Comparison of ENCODE assay signal across 8 cellular contexts in genomic region chr9:62838024-62838718, GRCh38.
A peak's percentile ranks its signal among the peaks of the same experiment; 100 is the strongest.
DNase-seq lines count a peak whose midpoint lies in the region; ATAC-seq lines count a peak whose summit lies in the region.
"Not testable (repeated sequence)": the region's sequence is repeated elsewhere in the genome, so short reads cannot be mapped to it uniquely, and the experiment has no call there.

No MANE protein-coding gene starts in this region.

- DNase-seq in SJSA1 (ENCODE audit: low read depth in 1 of 2, low spot score in 2 of 2) (peak; percentile 62 to 81), fibroblast of peridontal ligament (ENCODE audit: extremely low read depth) (peak; percentile 67)
- peak; percentile 94 for DNase-seq in activated naive CD4-positive, alpha-beta T cell treated with Interleukin-2 at 50 U/mL for 16 hours
- DNase-seq in stimulated activated CD4-positive, alpha-beta T cell treated with anti-CD3 and anti-CD28 coated beads, TNF-alpha, amount 100 ng/mL, for 4 hours (ENCODE audit: low read depth in 3 of 3) = peak; percentile 85 to 88 (median 87)

- ATAC-seq in GM19328 (IDR thresholded peaks at IDR 0.05; ENCODE audit: unreplicated experiment) (peak; percentile 100), HG03097 (IDR thresholded peaks at IDR 0.05; ENCODE audit: low FRiP score, unreplicated experiment) (peak; percentile 100)

- H3K4me1 ChIP-seq in BLaER1; SJSA1 (replicated peaks); muscle layer of colon (ENCODE audit: insufficient read depth, low read length): not testable (repeated sequence)

- H3K9ac ChIP-seq in BLaER1 = 0 out of 2 replicates have a peak overlapping the region, but pooled peaks have one; percentile 61
- H3K9ac ChIP-seq in muscle layer of colon (ENCODE audit: low read length) = not testable (repeated sequence)

- peak overlapping the region; percentile 83 for H3K4me2 ChIP-seq in BLaER1

- not testable (repeated sequence) for H4K20me1 ChIP-seq in BLaER1

- not testable (repeated sequence) for H3K36me3 ChIP-seq in BLaER1; SJSA1; muscle layer of colon (ENCODE audit: insufficient read depth, low read length)

- peak overlapping the region; percentile 49 for H3K27ac ChIP-seq in BLaER1
- H3K27ac ChIP-seq in SJSA1; muscle layer of colon (ENCODE audit: low read depth, low read length): not testable (repeated sequence)

- H3K9me3 ChIP-seq in BLaER1; SJSA1 (replicated peaks); muscle layer of colon (ENCODE audit: low read length): not testable (repeated sequence)

- not testable (repeated sequence) for H3K27me3 ChIP-seq in BLaER1; SJSA1 (replicated peaks); muscle layer of colon (ENCODE audit: control insufficient read depth in 1 of 2, insufficient read depth in 2 of 2, low read length in 2 of 2)

- H3K4me3 ChIP-seq in BLaER1 (peak overlapping the region; percentile 65), muscle layer of colon (ENCODE audit: low read depth in 1 of 2, low read length in 2 of 2) (peak overlapping the region; percentile 27 to 42)
- not testable (repeated sequence) for H3K4me3 ChIP-seq in SJSA1
